In the genomic region with DNA sequence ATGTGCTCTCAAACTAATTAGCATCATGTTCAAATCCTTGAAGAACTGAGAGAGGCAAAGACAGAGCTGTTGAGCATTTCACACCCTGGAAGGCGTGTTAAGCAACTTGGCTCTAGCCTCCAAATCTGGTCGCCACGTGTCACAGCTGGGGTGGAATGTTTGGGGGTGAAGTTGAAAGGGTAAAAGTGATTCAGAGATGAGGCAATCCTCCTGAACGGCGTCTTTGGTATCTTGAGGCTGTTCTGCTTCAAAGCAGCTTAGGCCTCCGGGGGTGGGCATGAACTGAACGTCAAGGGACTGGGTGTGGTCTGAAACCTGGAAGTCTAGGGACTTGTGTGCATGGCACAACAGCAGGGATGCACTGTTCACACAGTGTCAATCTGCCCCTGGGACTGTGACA, we compare ENCODE assay signal across 10 cellular contexts.
A peak's percentile ranks its signal among the peaks of the same experiment; 100 is the strongest.
DNase-seq lines count a peak whose midpoint lies in the region; TF ChIP-seq lines count a peak whose summit lies in the region.
"Had no signal": no experiment of that assay in that cellular context is flagged by ENCODE, and none has a peak within 500 bp of the region (broad histone marks: within the 10 kb centered on the region; RNA-seq: fewer than 3 reads in every experiment).

No MANE protein-coding gene starts in this region.

- H3K4me3 ChIP-seq in AG04450 (ENCODE audit: low read depth, low read length) = no peak overlapping the region
- H3K4me3 ChIP-seq in MG63 = no peak overlapping the region
- no peak overlapping the region for H3K4me3 ChIP-seq in muscle layer of duodenum (ENCODE audit: low read depth in 1 of 2, low read length in 2 of 2)
- H3K4me3 ChIP-seq: pancreas had no signal

- H3K4me1 Mint-ChIP-seq in dendritic cell treated with granulocyte-macrophage colony-stimulating factor and Interleukin-4, amounts not matched to agents 40 ng/mL and 50 ng/mL, for 4 days (ENCODE audit: low read depth) = peaks cover 33% of the 10 kb centered on the region

- H3K27ac ChIP-seq in AG04450 (ENCODE audit: low read depth, low read length) = peak overlapping the region; percentile 89
- H3K27ac ChIP-seq in muscle layer of duodenum (ENCODE audit: low read length) = peak overlapping the region; percentile 17
- H3K27ac ChIP-seq: pancreas had no signal

- H3K27me3 ChIP-seq in AG04450 (ENCODE audit: control insufficient read depth, insufficient read depth, low read length) (no peaks in the 10 kb centered on the region), MG63 (no peaks in the 10 kb centered on the region), muscle layer of duodenum (ENCODE audit: low read depth, low read length) (no peaks in the 10 kb centered on the region)
- H3K27me3 ChIP-seq: pancreas had no signal

- H3K27ac Mint-ChIP-seq in dendritic cell treated with granulocyte-macrophage colony-stimulating factor and Interleukin-4, amounts not matched to agents 40 ng/mL and 50 ng/mL, for 4 days = peak overlapping the region; percentile 34

- no peak for TF ChIP-seq CTCF in AG04450 (IDR thresholded peaks at IDR 0.05; ENCODE audit: low read depth, low read length)

- no peaks in the 10 kb centered on the region for H3K9me3 ChIP-seq in AG04450 (ENCODE audit: control insufficient read depth, insufficient read depth, low read length)
- H3K9me3 ChIP-seq in MG63 = no peaks in the 10 kb centered on the region
- no peaks in the 10 kb centered on the region for H3K9me3 ChIP-seq in muscle layer of duodenum (ENCODE audit: control insufficient read depth in 1 of 2, low read length in 2 of 2)
- H3K9me3 ChIP-seq: pancreas had no signal

- H3K36me3 Mint-ChIP-seq in dendritic cell treated with granulocyte-macrophage colony-stimulating factor and Interleukin-4, amounts not matched to agents 40 ng/mL and 50 ng/mL, for 4 days (ENCODE audit: low read depth) = peaks cover 98% of the 10 kb centered on the region

- peaks cover 91% of the 10 kb centered on the region for H3K36me3 ChIP-seq in MG63
- peaks cover 25 to 27% of the 10 kb centered on the region in 2 donors for H3K36me3 ChIP-seq in muscle layer of duodenum (ENCODE audit: control insufficient read depth in 1 of 2, insufficient read depth in 2 of 2, low read length in 2 of 2)

- no peaks in the 10 kb centered on the region for H3K9me3 Mint-ChIP-seq in dendritic cell treated with granulocyte-macrophage colony-stimulating factor and Interleukin-4, amounts not matched to agents 40 ng/mL and 50 ng/mL, for 4 days

- no peaks in the 10 kb centered on the region for H3K27me3 Mint-ChIP-seq in dendritic cell treated with granulocyte-macrophage colony-stimulating factor and Interleukin-4, amounts not matched to agents 40 ng/mL and 50 ng/mL, for 4 days

- H3K4me3 Mint-ChIP-seq in dendritic cell treated with granulocyte-macrophage colony-stimulating factor and Interleukin-4, amounts not matched to agents 40 ng/mL and 50 ng/mL, for 4 days = no peak overlapping the region

- POLR2A ChIA-PET in AG04450 (lab: Yijun Ruan, JAX) = interaction anchor here (0.6 to 2.8 kb wide), 4 partner anchors 37 to 120 kb away, joined by 3 to 11 read pairs (median 4); no protein-coding TSS in a partner anchor

- CTCF ChIA-PET in AG04450 (lab: Charles Lee) = interaction anchor here (0.7 to 1.9 kb wide), 3 partner anchors 97 to 137 kb away, joined by 3 to 5 read pairs (median 4); no protein-coding TSS in a partner anchor

- H3K4me1 ChIP-seq in muscle layer of duodenum (ENCODE audit: control insufficient read depth in 1 of 2, insufficient read depth in 2 of 2, low read length in 2 of 2) = peaks cover 38 to 61% of the 10 kb centered on the region in 2 donors

- peak; percentile 48 for DNase-seq in AG04450 (ENCODE audit: low read depth, low spot score)
- DNase-seq in MG63 = peak; percentile 97
- no peak for DNase-seq in retina
- DNase-seq in midbrain (lab: John Stamatoyannopoulos, UW) = no peak
- DNase-seq in activated CD4-positive, alpha-beta T cell treated with anti-CD3 and anti-CD28 coated beads for 1 hour = no peak
- no peak for DNase-seq in activated CD4-positive, alpha-beta T cell treated with anti-CD3 and anti-CD28 coated beads, Interleukin-2, amount 50 U/mL, for 4 hours
- DNase-seq: NCI-H526, pancreas had no signal

- intact Hi-C loops in dendritic cell treated with granulocyte-macrophage colony-stimulating factor and Interleukin-4, amounts not matched to agents 40 ng/mL and 50 ng/mL, for 4 days (cut with micrococcal nuclease) = no loop called here

Comparison
In these comparisons a context has a peak if more than half of its experiments do, and no peak if none do; other contexts are left out.
1. DNase-seq: peak in AG04450 (single experiment) and MG63 (single experiment); none in retina (single experiment), midbrain (single experiment), activated CD4-positive, alpha-beta T cell treated with anti-CD3 and anti-CD28 coated beads for 1 hour (single experiment) and activated CD4-positive, alpha-beta T cell treated with anti-CD3 and anti-CD28 coated beads, Interleukin-2, amount 50 U/mL, for 4 hours (0 of 2).